In the genomic region with DNA sequence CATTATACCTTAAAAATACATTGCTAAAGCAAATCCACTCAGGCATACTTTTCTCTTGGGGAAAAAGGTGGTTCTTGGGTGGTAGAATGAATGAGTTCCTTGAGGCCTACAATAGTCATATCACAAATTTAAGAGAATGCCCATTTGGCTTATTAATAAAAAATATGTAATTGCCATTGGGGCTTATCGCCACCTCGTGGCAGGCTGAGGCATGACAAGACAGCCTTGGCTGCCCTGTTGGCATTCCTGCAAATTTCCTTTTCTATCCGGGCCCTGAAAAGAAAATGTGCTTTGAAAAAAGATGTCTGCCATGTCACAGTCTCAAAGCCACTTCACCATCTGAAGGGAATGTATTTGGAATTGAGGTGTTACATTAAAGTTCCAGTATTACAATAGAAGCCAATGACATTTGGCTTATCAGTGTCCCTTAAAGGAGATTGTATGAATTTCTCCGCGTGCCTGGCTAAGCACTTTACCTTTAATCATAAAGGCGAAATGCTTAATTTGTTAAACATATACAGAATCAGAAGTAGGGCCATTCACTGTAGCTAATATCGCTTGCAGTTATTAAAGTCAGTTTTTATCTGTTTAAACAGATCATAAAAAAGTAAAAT, we compare ENCODE assay signal across 9 cellular contexts.
DNase-seq lines count a peak whose midpoint lies in the region; ATAC-seq, FAIRE-seq and TF ChIP-seq lines count a peak whose summit lies in the region.
"Had no signal": no experiment of that assay in that cellular context is flagged by ENCODE, and none has a peak within 500 bp of the region (broad histone marks: within the 10 kb centered on the region; RNA-seq: fewer than 3 reads in every experiment).

No MANE protein-coding gene starts in this region.

- FAIRE-seq in TTC549 (lab: Jason Lieb, UNC) = peak; percentile 60

- no peak overlapping the region for H3K4me2 ChIP-seq in mesenchymal stem cell (ENCODE audit: low read length, poor library complexity, severe bottlenecking)

- no peak overlapping the region for H3K14ac ChIP-seq in mesenchymal stem cell (ENCODE audit: low read length in 2 of 2)

- H3K79me1 ChIP-seq in mesenchymal stem cell (replicated peaks; ENCODE audit: low read length, poor library complexity, severe bottlenecking) = no peaks in the 10 kb centered on the region

- H3K4me3 ChIP-seq in mesenchymal stem cell (ENCODE audit: insufficient read depth in 1 of 2, low read depth in 1 of 2, low read length in 2 of 2) (no peak overlapping the region), tibial nerve (no peak overlapping the region)

- H3K36me3 Mint-ChIP-seq in CD14-positive monocyte = no peaks in the 10 kb centered on the region

- H3K27ac ChIP-seq in mesenchymal stem cell (ENCODE audit: low read length, poor library complexity, severe bottlenecking) (no peak overlapping the region), tibial nerve (no peak overlapping the region)

- intact Hi-C loops in CD14-positive monocyte (cut with micrococcal nuclease) = no loop called here

- DNase-seq in CD14-positive monocyte (ENCODE audit: low spot score) = no peak
- peak; percentile 2 for DNase-seq in GOT3 (lab: John Stamatoyannopoulos, UW)
- DNase-seq in dedifferentiated amniotic fluid mesenchymal stem cell (ENCODE audit: extremely low spot score) = peak; percentile 19
- DNase-seq in mesenchymal stem cell = peak; percentile 20
- peak in 1 of 2 donors; percentile 44 for DNase-seq in tibial nerve (ENCODE audit: low spot score in 2 of 2)

- H4K91ac ChIP-seq in mesenchymal stem cell (ENCODE audit: low read length) = no peak overlapping the region

- H3K9me3 ChIP-seq in mesenchymal stem cell (ENCODE audit: control insufficient read depth, low read length) = peaks cover 6% of the 10 kb centered on the region
- H3K9me3 ChIP-seq in tibial nerve = no peaks in the 10 kb centered on the region

- no peak overlapping the region for H2BK120ac ChIP-seq in mesenchymal stem cell (ENCODE audit: low read depth, low read length)

- no peak overlapping the region for H3K23ac ChIP-seq in mesenchymal stem cell (ENCODE audit: low read length in 2 of 2)

- no peak for TF ChIP-seq POLR2A in tibial nerve (IDR thresholded peaks at IDR 0.05)

- H3K4me1 ChIP-seq in mesenchymal stem cell (ENCODE audit: control insufficient read depth, insufficient read depth, low read depth, low read length) (no peaks in the 10 kb centered on the region), tibial nerve (no peaks in the 10 kb centered on the region)

- H3K4ac ChIP-seq in mesenchymal stem cell (ENCODE audit: low read depth in 1 of 2, low read length in 2 of 2) = no peak overlapping the region

- no peak overlapping the region for H3K27ac Mint-ChIP-seq in CD14-positive monocyte
- H3K27ac Mint-ChIP-seq: IgD-negative memory B cell had no signal

- TF ChIP-seq EP300 in tibial nerve (IDR thresholded peaks at IDR 0.05) = no peak

- ATAC-seq in HG02642 (IDR thresholded peaks at IDR 0.05; ENCODE audit: poor library complexity, unreplicated experiment) = no peak
- no peak for ATAC-seq in HG03457 (IDR thresholded peaks at IDR 0.05; ENCODE audit: unreplicated experiment)

- H3K9ac ChIP-seq in mesenchymal stem cell (ENCODE audit: low read length) = no peak overlapping the region

- no peak overlapping the region for H2BK5ac ChIP-seq in mesenchymal stem cell (ENCODE audit: low read depth, low read length, poor library complexity, severe bottlenecking)

- H4K8ac ChIP-seq in mesenchymal stem cell (ENCODE audit: low read length) = no peak overlapping the region

- H2AFZ ChIP-seq in mesenchymal stem cell (ENCODE audit: low read depth, low read length) = no peak overlapping the region

- 56% methylated on average over 7 of the region's 7 CpGs for WGBS in mesenchymal stem cell
- WGBS in tibial nerve, 2 donors = 52% methylated on average over 7 of the region's 7 CpGs

- peaks cover 0 to 7% (median 4%) of the 10 kb centered on the region in 7 donors for H3K9me3 Mint-ChIP-seq in CD14-positive monocyte

- peaks cover 0 to 17% (median 5%) of the 10 kb centered on the region in 3 donors for H3K27me3 Mint-ChIP-seq in CD14-positive monocyte (ENCODE audit: low read depth in 3 of 3)

- no peaks in the 10 kb centered on the region for H3K4me1 Mint-ChIP-seq in CD14-positive monocyte
- H3K4me1 Mint-ChIP-seq: IgD-negative memory B cell had no signal

- H3K36me3 ChIP-seq in mesenchymal stem cell (ENCODE audit: control insufficient read depth in 1 of 2, insufficient read depth in 2 of 2, low read depth in 1 of 2, low read length in 2 of 2) = no peaks in the 10 kb centered on the region
- no peaks in the 10 kb centered on the region for H3K36me3 ChIP-seq in tibial nerve

- no peak overlapping the region for H3K4me3 Mint-ChIP-seq in CD14-positive monocyte
- H3K4me3 Mint-ChIP-seq: IgD-negative memory B cell had no signal

- no peak overlapping the region for H2BK12ac ChIP-seq in mesenchymal stem cell (ENCODE audit: low read length in 2 of 2)

- no peak overlapping the region for H3K18ac ChIP-seq in mesenchymal stem cell (ENCODE audit: low read depth in 1 of 2, low read length in 2 of 2)

- TF ChIP-seq CTCF in CD14-positive monocyte (IDR thresholded peaks at IDR 0.05) (peak; percentile 98), tibial nerve (IDR thresholded peaks at IDR 0.05) (peak; percentile 59 to 89 (median 74))

- no peak overlapping the region for H2BK15ac ChIP-seq in mesenchymal stem cell (ENCODE audit: low read depth, poor library complexity, severe bottlenecking)

- H2AK5ac ChIP-seq in mesenchymal stem cell (ENCODE audit: low read length, severe bottlenecking) = no peak overlapping the region

- H3K27me3 ChIP-seq in mesenchymal stem cell (ENCODE audit: control insufficient read depth in 1 of 2, insufficient read depth in 1 of 2, low read length in 2 of 2) = no peaks in the 10 kb centered on the region
- H3K27me3 ChIP-seq in tibial nerve = no peaks in the 10 kb centered on the region
